Comparison of ENCODE assay signal across 1 cellular context in the genomic region with DNA sequence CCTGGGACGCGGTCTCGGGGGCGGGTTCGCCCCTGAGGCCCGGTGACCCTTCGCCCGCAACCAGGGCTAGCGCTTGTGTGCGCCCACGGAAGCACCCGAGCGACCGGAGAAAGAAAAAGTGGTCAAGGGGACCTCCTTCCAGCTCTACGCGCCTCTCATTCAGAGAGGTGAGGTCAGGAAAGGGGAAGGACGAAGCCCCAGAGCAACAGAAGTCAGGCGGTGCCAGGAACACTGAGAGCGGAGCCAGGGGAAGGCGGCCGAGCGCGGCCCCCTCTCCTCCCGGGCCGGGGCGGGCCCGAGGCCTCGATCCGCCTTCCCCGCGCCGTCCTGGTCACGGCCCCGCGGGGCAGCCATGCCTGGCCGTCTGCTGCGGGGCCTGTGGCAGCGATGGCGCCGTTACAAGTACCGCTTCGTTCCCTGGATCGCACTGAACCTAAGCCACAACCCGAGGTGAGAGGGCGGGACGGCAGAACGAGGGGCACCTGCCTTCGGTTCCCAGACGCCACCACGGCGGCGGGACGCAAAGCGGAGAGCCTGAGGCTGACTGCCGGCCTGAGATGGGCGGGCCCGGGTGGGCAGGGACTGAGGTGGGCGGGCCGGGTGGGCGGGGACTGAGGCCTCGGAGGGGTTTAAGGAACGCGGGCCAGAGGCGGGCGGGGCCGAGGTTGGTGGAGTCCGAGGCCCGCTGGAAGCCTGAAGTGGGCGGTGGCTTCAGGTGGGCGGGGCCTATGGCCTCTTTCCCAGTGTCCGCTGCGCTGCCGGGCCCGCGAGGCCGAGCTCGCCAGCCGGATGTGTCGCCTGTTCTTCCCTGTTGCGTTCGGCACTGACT.
TF ChIP-seq lines count a peak whose summit lies in the region.

A gene with protein sequence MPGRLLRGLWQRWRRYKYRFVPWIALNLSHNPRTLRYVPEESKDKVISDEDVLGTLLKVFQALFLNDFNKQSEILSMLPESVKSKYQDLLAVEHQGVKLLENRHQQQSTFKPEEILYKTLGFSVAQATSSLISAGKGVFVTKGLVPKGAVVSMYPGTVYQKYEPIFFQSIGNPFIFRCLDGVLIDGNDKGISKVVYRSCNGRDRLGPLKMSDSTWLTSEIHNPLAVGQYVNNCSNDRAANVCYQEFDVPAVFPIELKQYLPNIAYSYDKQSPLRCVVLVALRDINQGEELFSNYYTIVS (plus strand): TSS at position 303 of the 829 bp plus-strand sequence. CDS start 50 bp downstream, at position 353.

TF ChIP-seq in HCT116, 20 proteins besides CTCF, POLR2A, EP300 and RAD21 (continued from another document):
- 0 out of 2 replicates have a peak, but pooled peaks have one; percentile 12 for TF ChIP-seq CBX3 (IDR thresholded peaks at IDR 0.05; ENCODE audit: low read depth)
- TF ChIP-seq CEBPB (IDR thresholded peaks at IDR 0.05; ENCODE audit: low read depth): no peak
- TF ChIP-seq SP1 (IDR thresholded peaks at IDR 0.05; ENCODE audit: low read depth): peak; percentile 27; the same call in 1 of the 2 replicates
- TF ChIP-seq YY1 (IDR thresholded peaks at IDR 0.05; ENCODE audit: extremely low read depth, insufficient replicate concordance, low read depth, low read length): peak; percentile 3
- TF ChIP-seq EZH2phosphoT487 (IDR thresholded peaks at IDR 0.05; ENCODE audit: borderline replicate concordance): no peak
- TF ChIP-seq SIN3A (IDR thresholded peaks at IDR 0.05; ENCODE audit: low read depth): peak; percentile 66
- TF ChIP-seq EGR1 (IDR thresholded peaks at IDR 0.05; ENCODE audit: low read depth): peak; percentile 56
- no peak for TF ChIP-seq TCF7L2 (IDR thresholded peaks at IDR 0.05; ENCODE audit: borderline replicate concordance, extremely low read depth, insufficient read depth, insufficient read length)
- TF ChIP-seq JUND (IDR thresholded peaks at IDR 0.05): no peak
- TF ChIP-seq, protein P1, sequence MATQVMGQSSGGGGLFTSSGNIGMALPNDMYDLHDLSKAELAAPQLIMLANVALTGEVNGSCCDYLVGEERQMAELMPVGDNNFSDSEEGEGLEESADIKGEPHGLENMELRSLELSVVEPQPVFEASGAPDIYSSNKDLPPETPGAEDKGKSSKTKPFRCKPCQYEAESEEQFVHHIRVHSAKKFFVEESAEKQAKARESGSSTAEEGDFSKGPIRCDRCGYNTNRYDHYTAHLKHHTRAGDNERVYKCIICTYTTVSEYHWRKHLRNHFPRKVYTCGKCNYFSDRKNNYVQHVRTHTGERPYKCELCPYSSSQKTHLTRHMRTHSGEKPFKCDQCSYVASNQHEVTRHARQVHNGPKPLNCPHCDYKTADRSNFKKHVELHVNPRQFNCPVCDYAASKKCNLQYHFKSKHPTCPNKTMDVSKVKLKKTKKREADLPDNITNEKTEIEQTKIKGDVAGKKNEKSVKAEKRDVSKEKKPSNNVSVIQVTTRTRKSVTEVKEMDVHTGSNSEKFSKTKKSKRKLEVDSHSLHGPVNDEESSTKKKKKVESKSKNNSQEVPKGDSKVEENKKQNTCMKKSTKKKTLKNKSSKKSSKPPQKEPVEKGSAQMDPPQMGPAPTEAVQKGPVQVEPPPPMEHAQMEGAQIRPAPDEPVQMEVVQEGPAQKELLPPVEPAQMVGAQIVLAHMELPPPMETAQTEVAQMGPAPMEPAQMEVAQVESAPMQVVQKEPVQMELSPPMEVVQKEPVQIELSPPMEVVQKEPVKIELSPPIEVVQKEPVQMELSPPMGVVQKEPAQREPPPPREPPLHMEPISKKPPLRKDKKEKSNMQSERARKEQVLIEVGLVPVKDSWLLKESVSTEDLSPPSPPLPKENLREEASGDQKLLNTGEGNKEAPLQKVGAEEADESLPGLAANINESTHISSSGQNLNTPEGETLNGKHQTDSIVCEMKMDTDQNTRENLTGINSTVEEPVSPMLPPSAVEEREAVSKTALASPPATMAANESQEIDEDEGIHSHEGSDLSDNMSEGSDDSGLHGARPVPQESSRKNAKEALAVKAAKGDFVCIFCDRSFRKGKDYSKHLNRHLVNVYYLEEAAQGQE (IDR thresholded peaks at IDR 0.05; ENCODE audit: low read depth): no peak
- no peak for TF ChIP-seq FOSL1 (IDR thresholded peaks at IDR 0.05; ENCODE audit: low read depth)
- peak; percentile 96 for TF ChIP-seq POLR2AphosphoS5 (IDR thresholded peaks at IDR 0.05; ENCODE audit: low read depth, low read length)
- no peak for TF ChIP-seq SRF (IDR thresholded peaks at IDR 0.05; ENCODE audit: low read depth)
- TF ChIP-seq ZFX (IDR thresholded peaks at IDR 0.05): peak; percentile 67
- TF ChIP-seq EZH2 (IDR thresholded peaks at IDR 0.05): no peak
- TF ChIP-seq ZNF274 (IDR thresholded peaks at IDR 0.05; ENCODE audit: low read depth, low read length): no peak
